ENCODE assay signal across 8 cellular contexts in the genomic region with DNA sequence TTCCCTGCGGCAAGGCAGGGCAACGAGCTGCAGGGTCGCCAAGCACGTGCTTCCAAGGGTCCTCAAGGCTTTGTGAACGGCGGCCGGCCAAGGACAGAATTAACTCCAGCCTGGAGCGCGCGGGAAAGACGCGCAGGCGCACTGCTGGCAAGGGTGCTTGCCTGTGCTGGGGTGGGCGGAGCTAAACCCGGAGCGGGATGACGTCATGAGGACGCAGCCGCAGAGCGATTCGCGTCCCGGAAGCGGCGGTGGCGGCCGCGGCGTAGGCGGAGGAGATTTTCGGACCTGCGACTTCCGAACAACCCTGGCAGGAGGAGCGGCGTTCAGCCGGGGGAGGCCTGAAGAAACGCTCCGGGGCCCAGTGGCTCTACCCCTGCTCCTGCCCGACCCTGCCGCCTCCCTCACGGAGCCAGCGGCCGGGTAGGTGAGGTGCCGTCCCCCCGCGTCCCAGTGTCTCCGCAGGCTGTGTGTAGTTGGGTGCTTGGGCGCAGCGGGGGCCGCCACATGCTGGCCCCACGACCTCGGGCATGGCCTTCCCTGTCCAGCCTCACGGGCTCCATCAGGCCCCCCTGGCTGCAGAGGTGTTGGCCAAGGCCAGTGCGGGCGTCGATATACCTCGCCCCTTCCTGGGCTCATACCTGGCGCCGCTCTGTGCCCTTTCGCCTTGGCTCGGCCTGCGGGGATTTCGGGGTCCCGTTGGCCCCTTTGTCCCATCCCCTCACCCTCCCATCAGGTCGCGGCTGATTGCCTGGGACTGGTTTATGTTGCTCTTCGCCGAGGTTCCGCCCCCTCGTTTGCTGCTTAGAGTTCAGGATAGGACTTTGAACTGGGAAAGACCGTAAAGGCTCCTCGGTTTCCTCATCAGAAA.
A peak's percentile ranks its signal among the peaks of the same experiment; 100 is the strongest.
DNase-seq lines count a peak whose midpoint lies in the region; ATAC-seq and TF ChIP-seq lines count a peak whose summit lies in the region.

A gene with protein sequence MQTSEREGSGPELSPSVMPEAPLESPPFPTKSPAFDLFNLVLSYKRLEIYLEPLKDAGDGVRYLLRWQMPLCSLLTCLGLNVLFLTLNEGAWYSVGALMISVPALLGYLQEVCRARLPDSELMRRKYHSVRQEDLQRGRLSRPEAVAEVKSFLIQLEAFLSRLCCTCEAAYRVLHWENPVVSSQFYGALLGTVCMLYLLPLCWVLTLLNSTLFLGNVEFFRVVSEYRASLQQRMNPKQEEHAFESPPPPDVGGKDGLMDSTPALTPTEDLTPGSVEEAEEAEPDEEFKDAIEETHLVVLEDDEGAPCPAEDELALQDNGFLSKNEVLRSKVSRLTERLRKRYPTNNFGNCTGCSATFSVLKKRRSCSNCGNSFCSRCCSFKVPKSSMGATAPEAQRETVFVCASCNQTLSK (plus strand): TSS at position 227 of the 868 bp plus-strand sequence. CDS start 1,350 bp downstream, outside the sequence.

- DNase-seq in AG10803 (ENCODE audit: low read depth) (peak; percentile 91), NCI-H446 (lab: John Stamatoyannopoulos, UW) (peak; percentile 61 to 91), cerebellar cortex (ENCODE audit: low spot score) (peak; percentile 91), islet precursor cell (peak; percentile 97)
- peak; percentile 99 for DNase-seq in activated CD4-positive, CD25-positive, alpha-beta regulatory T cell treated with anti-CD3 and anti-CD28 coated beads, Interleukin-2, amount 50 U/mL, for 72 hours
- peak; percentile 97 for DNase-seq in stimulated activated CD4-positive, alpha-beta T cell treated with anti-CD3 and anti-CD28 coated beads, Interleukin-12 subunit alpha, Interleukin-12 subunit beta, amount 100 ng/mL, for 4 hours

- peak; percentile 82 for ATAC-seq in GM19025 (IDR thresholded peaks at IDR 0.05; ENCODE audit: low read depth, unreplicated experiment)
- ATAC-seq in HG03280 (IDR thresholded peaks at IDR 0.05; ENCODE audit: unreplicated experiment) = peak; percentile 90

- H3K4me3 ChIP-seq in AG10803 (ENCODE audit: low read length) = peak within 1 kb of the TSS; percentile 96

- no peak for TF ChIP-seq CTCF in AG10803 (conservative IDR thresholded peaks at IDR 0.05; ENCODE audit: low read length)

Comparison
In these comparisons a context has a peak if more than half of its experiments do, and no peak if none do; other contexts are left out.
1. Peak in every context shown above with its lines: DNase-seq, ATAC-seq and H3K4me3 ChIP-seq.